ENCODE assay signal across 8 cellular contexts in the genomic region with DNA sequence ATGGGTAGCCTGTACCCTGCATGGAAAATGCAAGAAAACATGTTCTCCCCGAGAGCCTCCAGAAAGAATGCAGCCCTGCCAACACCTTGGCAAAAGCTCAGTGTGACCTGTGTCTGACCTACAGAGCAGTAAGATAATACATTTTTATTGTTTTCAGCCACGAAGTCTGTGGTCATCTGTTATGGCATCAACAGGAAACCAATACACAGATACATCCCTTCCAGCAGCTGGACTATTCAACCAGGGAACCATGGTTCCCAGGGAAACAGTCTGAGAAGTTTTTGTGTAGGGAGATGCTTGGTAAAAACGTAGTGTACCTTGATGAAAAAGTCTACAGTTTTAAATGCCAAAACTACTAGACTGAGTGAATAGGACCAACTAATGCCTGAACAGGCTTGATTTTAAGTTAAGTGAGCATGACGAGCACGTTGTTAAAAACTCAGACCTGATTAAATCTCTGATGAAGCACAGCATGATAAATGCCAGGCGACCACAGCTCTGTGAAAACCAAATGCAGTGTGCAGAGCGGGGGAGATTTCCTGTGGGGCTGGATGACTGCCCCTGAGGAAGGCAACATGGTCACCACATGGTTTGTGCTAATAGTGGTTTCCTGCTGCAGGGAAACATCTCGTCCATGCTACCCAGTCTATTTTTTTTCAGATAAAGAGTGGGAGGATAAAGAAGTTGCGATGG.
A peak's percentile ranks its signal among the peaks of the same experiment; 100 is the strongest.
DNase-seq lines count a peak whose midpoint lies in the region; ATAC-seq and TF ChIP-seq lines count a peak whose summit lies in the region.

No MANE protein-coding gene starts in this region.

- H3K27ac Mint-ChIP-seq in activated naive CD4-positive, alpha-beta T cell treated with anti-CD3 and anti-CD28 coated beads, Interleukin-2, amount 50 U/mL, for 72 hours: no peak overlapping the region
- no peak overlapping the region for H3K27ac Mint-ChIP-seq in activated naive CD4-positive, alpha-beta T cell treated with anti-CD3 and anti-CD28 coated beads, Interleukin-2, amount 10 ng/mL, durations not matched to agents 7 days and 5 days
- H3K27ac Mint-ChIP-seq in stimulated activated memory B cell treated with anti-CD40 and anti-IgM and Interleukin-4, amounts not matched to agents 10 μg/mL and 1 μg/mL and 100 μg/mL, for 72 hours: peak overlapping the region; percentile 18
- H3K27ac Mint-ChIP-seq in chondrocyte (ENCODE audit: unreplicated experiment): no peak overlapping the region

- no peak for DNase-seq in activated naive CD4-positive, alpha-beta T cell treated with anti-CD3 and anti-CD28 coated beads, Interleukin-2, amount 50 U/mL, for 72 hours (ENCODE audit: low spot score in 2 of 2)
- DNase-seq in activated naive CD4-positive, alpha-beta T cell treated with anti-CD3 and anti-CD28 coated beads, Interleukin-2, amount 10 ng/mL, durations not matched to agents 7 days and 5 days: no peak
- DNase-seq in MV-4-11 (lab: John Stamatoyannopoulos, UW): peak; percentile 86
- DNase-seq in fibroblast of pulmonary artery (ENCODE audit: low read depth): peak; percentile 67
- no peak for DNase-seq in SW480 (ENCODE audit: low spot score)
- DNase-seq in chondrocyte (ENCODE audit: low spot score): no peak

- H3K4me3 Mint-ChIP-seq in activated naive CD4-positive, alpha-beta T cell treated with anti-CD3 and anti-CD28 coated beads, Interleukin-2, amount 10 ng/mL, durations not matched to agents 7 days and 5 days: no peak overlapping the region
- no peak overlapping the region for H3K4me3 Mint-ChIP-seq in stimulated activated memory B cell treated with anti-CD40 and anti-IgM and Interleukin-4, amounts not matched to agents 10 μg/mL and 1 μg/mL and 100 μg/mL, for 72 hours
- H3K4me3 Mint-ChIP-seq in chondrocyte (ENCODE audit: unreplicated experiment): no peak overlapping the region

- H3K4me1 Mint-ChIP-seq in activated naive CD4-positive, alpha-beta T cell treated with anti-CD3 and anti-CD28 coated beads, Interleukin-2, amount 10 ng/mL, durations not matched to agents 7 days and 5 days: no peaks in the 10 kb centered on the region
- peaks cover 35% of the 10 kb centered on the region for H3K4me1 Mint-ChIP-seq in stimulated activated memory B cell treated with anti-CD40 and anti-IgM and Interleukin-4, amounts not matched to agents 10 μg/mL and 1 μg/mL and 100 μg/mL, for 72 hours
- peaks cover 30% of the 10 kb centered on the region for H3K4me1 Mint-ChIP-seq in chondrocyte (ENCODE audit: low read depth)

- TF ChIP-seq CTCF in fibroblast of pulmonary artery (IDR thresholded peaks at IDR 0.05; ENCODE audit: low read length, missing control alignments) (no peak), chondrocyte (IDR thresholded peaks at IDR 0.05) (no peak)

- no peak overlapping the region for H3K4me3 ChIP-seq in fibroblast of pulmonary artery (replicated peaks; ENCODE audit: low read depth, low read length)

- peaks cover 26% of the 10 kb centered on the region for H3K27me3 Mint-ChIP-seq in activated naive CD4-positive, alpha-beta T cell treated with anti-CD3 and anti-CD28 coated beads, Interleukin-2, amount 10 ng/mL, durations not matched to agents 7 days and 5 days
- H3K27me3 Mint-ChIP-seq in stimulated activated memory B cell treated with anti-CD40 and anti-IgM and Interleukin-4, amounts not matched to agents 10 μg/mL and 1 μg/mL and 100 μg/mL, for 72 hours: no peaks in the 10 kb centered on the region
- H3K27me3 Mint-ChIP-seq in chondrocyte (ENCODE audit: low read depth): no peaks in the 10 kb centered on the region

- CTCF ChIA-PET in activated naive CD4-positive, alpha-beta T cell treated with anti-CD3 and anti-CD28 coated beads, Interleukin-2, amount 10 ng/mL, durations not matched to agents 7 days and 5 days (lab: Charles Lee): no interaction called here

- ATAC-seq in activated naive CD4-positive, alpha-beta T cell treated with anti-CD3 and anti-CD28 coated beads, Interleukin-2, amount 50 U/mL, for 72 hours: peak; percentile 54 to 68
- ATAC-seq in stimulated activated memory B cell treated with anti-CD40 and anti-IgM and Interleukin-4, amounts not matched to agents 10 μg/mL and 1 μg/mL and 100 μg/mL, for 72 hours: peak; percentile 94
- ATAC-seq in GM19397 (IDR thresholded peaks at IDR 0.05; ENCODE audit: unreplicated experiment): no peak

- no peaks in the 10 kb centered on the region for H3K9me3 Mint-ChIP-seq in activated naive CD4-positive, alpha-beta T cell treated with anti-CD3 and anti-CD28 coated beads, Interleukin-2, amount 50 U/mL, for 72 hours
- H3K9me3 Mint-ChIP-seq in activated naive CD4-positive, alpha-beta T cell treated with anti-CD3 and anti-CD28 coated beads, Interleukin-2, amount 10 ng/mL, durations not matched to agents 7 days and 5 days: no peaks in the 10 kb centered on the region
- H3K9me3 Mint-ChIP-seq in stimulated activated memory B cell treated with anti-CD40 and anti-IgM and Interleukin-4, amounts not matched to agents 10 μg/mL and 1 μg/mL and 100 μg/mL, for 72 hours: no peaks in the 10 kb centered on the region
- no peaks in the 10 kb centered on the region for H3K9me3 Mint-ChIP-seq in chondrocyte (ENCODE audit: low read depth)

- no peaks in the 10 kb centered on the region for H3K36me3 Mint-ChIP-seq in activated naive CD4-positive, alpha-beta T cell treated with anti-CD3 and anti-CD28 coated beads, Interleukin-2, amount 50 U/mL, for 72 hours
- no peaks in the 10 kb centered on the region for H3K36me3 Mint-ChIP-seq in activated naive CD4-positive, alpha-beta T cell treated with anti-CD3 and anti-CD28 coated beads, Interleukin-2, amount 10 ng/mL, durations not matched to agents 7 days and 5 days
- H3K36me3 Mint-ChIP-seq in stimulated activated memory B cell treated with anti-CD40 and anti-IgM and Interleukin-4, amounts not matched to agents 10 μg/mL and 1 μg/mL and 100 μg/mL, for 72 hours: peaks cover 3% of the 10 kb centered on the region
- H3K36me3 Mint-ChIP-seq in chondrocyte (ENCODE audit: low read depth): no peaks in the 10 kb centered on the region

Comparison
In these comparisons a context has a peak if more than half of its experiments do, and no peak if none do; other contexts are left out.
1. DNase-seq: peak in MV-4-11 (single experiment) and fibroblast of pulmonary artery (single experiment); none in activated naive CD4-positive, alpha-beta T cell treated with anti-CD3 and anti-CD28 coated beads, Interleukin-2, amount 50 U/mL, for 72 hours (0 of 2), activated naive CD4-positive, alpha-beta T cell treated with anti-CD3 and anti-CD28 coated beads, Interleukin-2, amount 10 ng/mL, durations not matched to agents 7 days and 5 days (single experiment), SW480 (single experiment) and chondrocyte (single experiment).